8 cellular contexts compared by ENCODE assay signal in genomic region chr1:153355445-153356071, GRCh38. TPM values are rescaled to one million over a fixed set of nuclear protein-coding genes. Genes with fewer than 3 reads are reported as not detected.
DNase-seq lines count a peak whose midpoint lies in the region; ATAC-seq and TF ChIP-seq lines count a peak whose summit lies in the region.

No MANE protein-coding gene starts in this region.

- POLR2A ChIA-PET in A673 (lab: Charles Lee; ENCODE audit: low non-redundant PET): no interaction called here

- intact Hi-C loops in A673 (cut with micrococcal nuclease; ENCODE audit: unreplicated experiment): no loop called here

- no peak overlapping the region for H4K91ac ChIP-seq in mesenchymal stem cell (ENCODE audit: low read length)

- H4K8ac ChIP-seq in mesenchymal stem cell (ENCODE audit: low read length): no peak overlapping the region

- no peak overlapping the region for H3K14ac ChIP-seq in mesenchymal stem cell (ENCODE audit: low read length in 2 of 2)

- H2BK120ac ChIP-seq in mesenchymal stem cell (ENCODE audit: low read depth, low read length): no peak overlapping the region

- ATAC-seq in GM18520 (IDR thresholded peaks at IDR 0.05; ENCODE audit: unreplicated experiment): no peak
- no peak for ATAC-seq in GM19023 (IDR thresholded peaks at IDR 0.05; ENCODE audit: unreplicated experiment)

- H3K23ac ChIP-seq in mesenchymal stem cell (ENCODE audit: low read length in 2 of 2): no peak overlapping the region

- H3K9me3 ChIP-seq in A673 (ENCODE audit: low read depth, low read length, poor library complexity, severe bottlenecking): no peaks in the 10 kb centered on the region
- H3K9me3 ChIP-seq in mesenchymal stem cell (ENCODE audit: control insufficient read depth, low read length): no peaks in the 10 kb centered on the region

- no peak overlapping the region for H3K9ac ChIP-seq in mesenchymal stem cell (ENCODE audit: low read length)

- H3K4me3 ChIP-seq in A673 (ENCODE audit: low read depth, low read length, poor library complexity, severe bottlenecking): no peak overlapping the region
- H3K4me3 ChIP-seq in mesenchymal stem cell (ENCODE audit: insufficient read depth in 1 of 2, low read depth in 1 of 2, low read length in 2 of 2): no peak overlapping the region

- H2BK12ac ChIP-seq in mesenchymal stem cell (ENCODE audit: low read length in 2 of 2): no peak overlapping the region

- H3K4ac ChIP-seq in mesenchymal stem cell (ENCODE audit: low read depth in 1 of 2, low read length in 2 of 2): no peak overlapping the region

- H3K27me3 ChIP-seq in A673 (replicated peaks; ENCODE audit: insufficient read depth, low read depth, low read length, poor library complexity) (peaks cover 29% of the 10 kb centered on the region), mesenchymal stem cell (ENCODE audit: control insufficient read depth in 1 of 2, insufficient read depth in 1 of 2, low read length in 2 of 2) (peaks cover 0 to 74% of the 10 kb centered on the region in 2 experiments)

- DNase-seq in A673 (ENCODE audit: low spot score) (peak; percentile 76), NCI-H128 (lab: John Stamatoyannopoulos, UW; ENCODE audit: unreplicated experiment) (peak; percentile 34), SW480 (ENCODE audit: low spot score) (peak; percentile 64), dermis blood vessel endothelial cell (peak; percentile 64), mesenchymal stem cell (peak; percentile 24)

- CTCF ChIA-PET in A673 (lab: Charles Lee): interaction anchor here (0.6 to 3.6 kb wide), 4 partner anchors 12 to 195 kb away, joined by 3 to 20 read pairs (median 3); no protein-coding TSS in a partner anchor

- no peaks in the 10 kb centered on the region for H3K79me1 ChIP-seq in mesenchymal stem cell (replicated peaks; ENCODE audit: low read length, poor library complexity, severe bottlenecking)

- no peak overlapping the region for H3K27ac ChIP-seq in A673 (ENCODE audit: low read depth, low read length, poor library complexity, severe bottlenecking)
- no peak overlapping the region for H3K27ac ChIP-seq in mesenchymal stem cell (ENCODE audit: low read length, poor library complexity, severe bottlenecking)

- WGBS in mesenchymal stem cell: 43% methylated on average over 7 of the region's 10 CpGs

- H3K4me2 ChIP-seq in mesenchymal stem cell (ENCODE audit: low read length, poor library complexity, severe bottlenecking): no peak overlapping the region

- H2AFZ ChIP-seq in mesenchymal stem cell (ENCODE audit: low read depth, low read length): no peak overlapping the region

- TF ChIP-seq CTCF in A673 (conservative IDR thresholded peaks at IDR 0.05; ENCODE audit: low read depth, low read length) (peak; percentile 71), GM12872 (IDR thresholded peaks at IDR 0.05; ENCODE audit: insufficient read depth, low read depth, low read length) (peak; percentile 75)

- no TSS peak for BruUV-seq in A673 (replicated peaks; lab: Mats Ljungman, UMichigan)

- H3K18ac ChIP-seq in mesenchymal stem cell (ENCODE audit: low read depth in 1 of 2, low read length in 2 of 2): no peak overlapping the region

- no peak overlapping the region for H2BK5ac ChIP-seq in mesenchymal stem cell (ENCODE audit: low read depth, low read length, poor library complexity, severe bottlenecking)

- no peaks in the 10 kb centered on the region for H3K4me1 ChIP-seq in A673 (ENCODE audit: insufficient read depth, low read length, poor library complexity, severe bottlenecking)
- H3K4me1 ChIP-seq in mesenchymal stem cell (ENCODE audit: control insufficient read depth, insufficient read depth, low read depth, low read length): no peaks in the 10 kb centered on the region

- no peak overlapping the region for H2BK15ac ChIP-seq in mesenchymal stem cell (ENCODE audit: low read depth, poor library complexity, severe bottlenecking)

- no peak overlapping the region for H2AK5ac ChIP-seq in mesenchymal stem cell (ENCODE audit: low read length, severe bottlenecking)

- no peaks in the 10 kb centered on the region for H3K36me3 ChIP-seq in A673 (ENCODE audit: insufficient read depth, low read length, poor library complexity, severe bottlenecking)
- H3K36me3 ChIP-seq in mesenchymal stem cell (ENCODE audit: control insufficient read depth in 1 of 2, insufficient read depth in 2 of 2, low read depth in 1 of 2, low read length in 2 of 2): no peaks in the 10 kb centered on the region

RNA-seq across cellular contexts. Expression of gene S100A9, which starts 2.1 kb away (rescaled TPM):
- not detected in 2 replicates for total RNA-seq in A673 (2021)
- 0.19 and 0.51 TPM in 2 replicates for total RNA-seq in dermis blood vessel endothelial cell
- not detected for polyA plus RNA-seq in mesenchymal stem cell (2013, experiment 1 of 2)
- not detected for polyA plus RNA-seq in mesenchymal stem cell (2013, experiment 2 of 2)

RNA-seq across cellular contexts. Expression of gene PGLYRP4, which starts 6.9 kb away (rescaled TPM):
- total RNA-seq in A673 (2021): not detected in 2 replicates
- total RNA-seq in dermis blood vessel endothelial cell: not detected in 2 replicates
- not detected for polyA plus RNA-seq in mesenchymal stem cell (2013, experiment 1 of 2)
- not detected for polyA plus RNA-seq in mesenchymal stem cell (2013, experiment 2 of 2)

RNA-seq across cellular contexts. Expression of gene S100A12, which starts 19.9 kb away (rescaled TPM):
- total RNA-seq in A673 (2021) (not detected in 2 replicates), dermis blood vessel endothelial cell (not detected in 2 replicates)
- polyA plus RNA-seq in mesenchymal stem cell (2013, experiment 1 of 2): not detected
- polyA plus RNA-seq in mesenchymal stem cell (2013, experiment 2 of 2): not detected

RNA-seq across cellular contexts. Expression of gene S100A8, which starts 35.3 kb away (rescaled TPM):
- total RNA-seq in A673 (2021) (not detected in 2 replicates), dermis blood vessel endothelial cell (not detected in 2 replicates)
- polyA plus RNA-seq in mesenchymal stem cell (2013, experiment 1 of 2): not detected
- not detected for polyA plus RNA-seq in mesenchymal stem cell (2013, experiment 2 of 2)

RNA-seq across cellular contexts. Expression of gene PGLYRP3, which starts 42.8 kb away (rescaled TPM):
- total RNA-seq in A673 (2021) (not detected in 2 replicates), dermis blood vessel endothelial cell (not detected in 2 replicates)
- not detected for polyA plus RNA-seq in mesenchymal stem cell (2013, experiment 1 of 2)
- not detected for polyA plus RNA-seq in mesenchymal stem cell (2013, experiment 2 of 2)

Comparison
In these comparisons a context has a peak if more than half of its experiments do, and no peak if none do; other contexts are left out.
1. DNase-seq: peak in every context shown above with its lines; median percentile 76 in A673; 64 in SW480; 64 in dermis blood vessel endothelial cell; 34 in NCI-H128; 24 in mesenchymal stem cell.